Comparison of ENCODE assay signal across 17 cellular contexts in the genomic region with DNA sequence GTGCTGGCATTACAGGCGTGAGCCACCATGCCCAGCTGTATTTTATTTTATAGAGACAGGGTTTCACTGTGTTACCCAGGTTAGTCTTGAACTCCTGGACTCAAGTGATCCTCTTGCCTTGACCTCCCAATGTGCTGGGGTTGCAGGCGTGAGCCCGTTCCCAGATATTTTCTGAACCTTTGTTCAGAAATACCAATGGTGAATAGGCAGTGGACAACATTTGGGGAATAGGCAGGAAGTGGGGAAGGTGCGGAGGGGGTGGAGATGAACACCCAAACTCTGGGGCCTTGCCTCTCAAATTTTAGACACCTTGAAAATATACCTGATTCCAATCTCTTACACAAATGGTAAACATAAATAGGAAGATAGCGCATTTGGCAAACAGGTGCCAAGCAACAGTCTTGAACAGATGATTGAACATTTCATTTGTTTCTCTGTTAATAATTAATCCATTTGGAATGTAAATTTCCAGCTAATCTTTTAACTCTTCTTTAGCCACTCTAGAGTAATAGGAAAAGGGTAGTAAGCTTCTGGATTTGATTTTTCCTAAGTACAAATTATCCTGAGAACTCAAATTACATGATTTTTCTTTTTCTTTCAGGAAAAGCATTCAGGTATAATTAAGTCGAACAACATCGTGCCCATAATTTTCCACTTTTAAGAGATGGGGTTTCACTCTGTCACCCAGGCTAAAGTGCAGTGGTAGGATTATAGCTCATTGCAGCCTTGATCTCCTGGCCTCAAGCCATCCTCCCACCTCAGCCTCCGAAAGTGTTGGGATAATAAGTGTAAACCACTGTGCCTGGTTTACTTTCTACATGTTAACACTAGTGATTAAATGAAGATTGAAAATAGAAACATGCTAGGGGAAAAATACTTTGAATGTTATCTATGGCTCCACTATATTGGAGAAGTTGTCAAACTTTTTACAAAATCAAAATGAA.
"Had no signal": no experiment of that assay in that cellular context is flagged by ENCODE, and none has a peak within 500 bp of the region (broad histone marks: within the 10 kb centered on the region; RNA-seq: fewer than 3 reads in every experiment).

No MANE protein-coding gene starts in this region.

- H3K36me3 Mint-ChIP-seq: natural killer cell treated with Interleukin-12 subunit alpha and Interleukin-12 subunit beta and Interleukin-15 and Interleukin-18, amount 100 ng/mL, for 72 hours had no signal

- H3K4me3 ChIP-seq: colonic mucosa, gastrocnemius medialis, prostate gland, sigmoid colon had no signal

- H3K9me3 Mint-ChIP-seq: activated naive CD8-positive, alpha-beta T cell treated with anti-CD3 and anti-CD28 coated beads, Interleukin-2, amount 50 U/mL, for 24 hours; activated T-helper 1 cell treated with anti-CD3 and anti-CD28 coated beads, Interleukin-12 subunit alpha, Interleukin-12 subunit beta, Interleukin-2, Interleukin-4 antibody, amounts not matched to agents 30 ng/mL and 10 ng/mL and 1 ng/mL, durations not matched to agents 14 hours and 24 hours and 36 hours; natural killer cell treated with Interleukin-12 subunit alpha and Interleukin-12 subunit beta and Interleukin-15 and Interleukin-18, amount 100 ng/mL, for 72 hours had no signal

- FAIRE-seq: kidney had no signal

- H3K27me3 Mint-ChIP-seq: natural killer cell treated with Interleukin-12 subunit alpha and Interleukin-12 subunit beta and Interleukin-15 and Interleukin-18, amount 100 ng/mL, for 72 hours had no signal

- H3K4me1 Mint-ChIP-seq: activated naive CD8-positive, alpha-beta T cell treated with anti-CD3 and anti-CD28 coated beads, Interleukin-2, amount 50 U/mL, for 24 hours had no signal

- H3K36me3 ChIP-seq: colonic mucosa, gastrocnemius medialis, prostate gland, sigmoid colon had no signal

- ATAC-seq: activated CD8-positive, alpha-beta T cell treated with anti-CD3 and anti-CD28 coated beads, Interleukin-2, amount 10 ng/mL, durations not matched to agents 7 days and 5 days; activated naive CD8-positive, alpha-beta T cell treated with anti-CD3 and anti-CD28 coated beads, Interleukin-2, amount 50 U/mL, for 24 hours; gastrocnemius medialis; natural killer cell treated with Interleukin-12 subunit alpha and Interleukin-12 subunit beta and Interleukin-15 and Interleukin-18, amount 100 ng/mL, for 72 hours had no signal

- DNase-seq: activated CD4-positive, alpha-beta T cell treated with anti-CD3 and anti-CD28 coated beads for 48 hours; activated CD8-positive, alpha-beta T cell treated with anti-CD3 and anti-CD28 coated beads, Interleukin-2, amount 10 ng/mL, durations not matched to agents 7 days and 5 days; activated naive CD4-positive, alpha-beta T cell; activated naive CD8-positive, alpha-beta T cell treated with anti-CD3 and anti-CD28 coated beads, Interleukin-2, amount 50 U/mL, for 24 hours; colonic mucosa; effector CD4-positive, alpha-beta T cell; gastrocnemius medialis; kidney; nucleus accumbens; sigmoid colon; stimulated activated CD4-positive, alpha-beta T cell treated with anti-CD3 and anti-CD28 coated beads, Interleukin-12 subunit alpha, Interleukin-12 subunit beta, amount 100 ng/mL, for 4 hours; stimulated activated naive CD4-positive, alpha-beta T cell treated with Interleukin-2 at 50 U/mL for 16 hours; T-helper 9 cell; trophoblast cell had no signal

- H3K4me3 Mint-ChIP-seq: activated CD8-positive, alpha-beta T cell treated with anti-CD3 and anti-CD28 coated beads, Interleukin-2, amount 10 ng/mL, durations not matched to agents 7 days and 5 days; activated naive CD8-positive, alpha-beta T cell treated with anti-CD3 and anti-CD28 coated beads, Interleukin-2, amount 50 U/mL, for 24 hours; activated T-helper 1 cell treated with anti-CD3 and anti-CD28 coated beads, Interleukin-12 subunit alpha, Interleukin-12 subunit beta, Interleukin-2, Interleukin-4 antibody, amounts not matched to agents 30 ng/mL and 10 ng/mL and 1 ng/mL, durations not matched to agents 14 hours and 24 hours and 36 hours; natural killer cell treated with Interleukin-12 subunit alpha and Interleukin-12 subunit beta and Interleukin-15 and Interleukin-18, amount 100 ng/mL, for 72 hours had no signal

- H3K9me3 ChIP-seq: colonic mucosa, gastrocnemius medialis, prostate gland, sigmoid colon had no signal

- H3K27me3 ChIP-seq: colonic mucosa, gastrocnemius medialis, sigmoid colon had no signal

- H3K27ac ChIP-seq: colonic mucosa, gastrocnemius medialis, prostate gland, sigmoid colon had no signal

- H3K27ac Mint-ChIP-seq: activated CD8-positive, alpha-beta T cell treated with anti-CD3 and anti-CD28 coated beads, Interleukin-2, amount 10 ng/mL, durations not matched to agents 7 days and 5 days; activated naive CD8-positive, alpha-beta T cell treated with anti-CD3 and anti-CD28 coated beads, Interleukin-2, amount 50 U/mL, for 24 hours; activated T-helper 1 cell treated with anti-CD3 and anti-CD28 coated beads, Interleukin-12 subunit alpha, Interleukin-12 subunit beta, Interleukin-2, Interleukin-4 antibody, amounts not matched to agents 30 ng/mL and 10 ng/mL and 1 ng/mL, durations not matched to agents 14 hours and 24 hours and 36 hours; natural killer cell treated with Interleukin-12 subunit alpha and Interleukin-12 subunit beta and Interleukin-15 and Interleukin-18, amount 100 ng/mL, for 72 hours had no signal

- H3K4me1 ChIP-seq: colonic mucosa, gastrocnemius medialis, prostate gland, sigmoid colon had no signal
